ENCODE assay signal across 19 cellular contexts in genomic region chr5:81234299-81234698, GRCh38. TPM values are rescaled to one million over a fixed set of nuclear protein-coding genes. Genes with fewer than 3 reads are reported as not detected.
A peak's percentile ranks its signal among the peaks of the same experiment; 100 is the strongest.
DNase-seq lines count a peak whose midpoint lies in the region; ATAC-seq, FAIRE-seq and TF ChIP-seq lines count a peak whose summit lies in the region.
"Had no signal": no experiment of that assay in that cellular context is flagged by ENCODE, and none has a peak within 500 bp of the region (broad histone marks: within the 10 kb centered on the region; RNA-seq: fewer than 3 reads in every experiment).

No MANE protein-coding gene starts in this region.

- H3K9me3 ChIP-seq in kidney (ENCODE audit: control insufficient read depth in 1 of 2, low read length in 2 of 2), result no peaks in the 10 kb centered on the region
- H3K9me3 ChIP-seq: left lung, transverse colon had no signal

- intact Hi-C loops in activated CD4-positive, alpha-beta T cell treated with anti-CD3 and anti-CD28 coated beads, Interleukin-2, amount 10 ng/mL, durations not matched to agents 24 days and 14 days (cut with micrococcal nuclease), result no loop called here
- intact Hi-C loops in kidney (cut with DNase I), result no loop called here

- peak overlapping the region; percentile 30 to 63 for H3K4me3 ChIP-seq in kidney (ENCODE audit: low read length in 2 of 2)
- H3K4me3 ChIP-seq: left lung had no signal

- TF ChIP-seq CTCF in kidney (IDR thresholded peaks at IDR 0.05; ENCODE audit: borderline replicate concordance, extremely low read depth, insufficient read depth), result no peak

- H3K4me1 Mint-ChIP-seq in activated CD4-positive, alpha-beta T cell treated with anti-CD3 and anti-CD28 coated beads, Interleukin-2, amount 10 ng/mL, durations not matched to agents 24 days and 14 days, result peaks cover 18% of the 10 kb centered on the region

- no peak for DNase-seq in activated CD4-positive, alpha-beta T cell treated with anti-CD3 and anti-CD28 coated beads, Interleukin-2, amount 10 ng/mL, durations not matched to agents 24 days and 14 days
- DNase-seq in activated CD4-positive, alpha-beta T cell treated with anti-CD3 and anti-CD28 coated beads, Interleukin-2, amount 50 U/mL, for 1 hour, result no peak
- DNase-seq in caudate nucleus (lab: John Stamatoyannopoulos, UW) (no peak), kidney (no peak), substantia nigra (lab: John Stamatoyannopoulos, UW) (no peak), NCI-H187 treated with DMSO at 0.1 percent for 48 hours (lab: John Stamatoyannopoulos, UW) (no peak), amniotic stem cell (lab: John Stamatoyannopoulos, UW) (no peak)
- DNase-seq: 8988T; activated CD4-positive, alpha-beta T cell treated with anti-CD3 and anti-CD28 coated beads for 1 hour; activated T-cell treated with anti-CD3 and anti-CD28 coated beads, Interleukin-2, amount 50 U/mL, for 1 hour; left lung; NCI-H1694 treated with DMSO at 0.1 percent for 48 hours; NCI-H446 treated with DMSO at 0.1 percent for 48 hours; SHP77 treated with DMSO at 0.1 percent for 48 hours; T-helper 9 cell; transverse colon had no signal

- H3K27me3 Mint-ChIP-seq in activated CD4-positive, alpha-beta T cell treated with anti-CD3 and anti-CD28 coated beads, Interleukin-2, amount 10 ng/mL, durations not matched to agents 24 days and 14 days, result no peaks in the 10 kb centered on the region

- peaks cover 5 to 20% of the 10 kb centered on the region in 2 donors for H3K4me1 ChIP-seq in kidney (ENCODE audit: control insufficient read depth in 1 of 2, insufficient read depth in 1 of 2, low read depth in 1 of 2, low read length in 2 of 2)

- no peaks in the 10 kb centered on the region for H3K9me3 Mint-ChIP-seq in activated CD4-positive, alpha-beta T cell treated with anti-CD3 and anti-CD28 coated beads, Interleukin-2, amount 10 ng/mL, durations not matched to agents 24 days and 14 days
- H3K9me3 Mint-ChIP-seq: dendritic cell treated with granulocyte-macrophage colony-stimulating factor and Interleukin-4, amounts not matched to agents 40 ng/mL and 50 ng/mL, for 4 days had no signal

- peak overlapping the region; percentile 51 for H3K27ac Mint-ChIP-seq in activated CD4-positive, alpha-beta T cell treated with anti-CD3 and anti-CD28 coated beads, Interleukin-2, amount 10 ng/mL, durations not matched to agents 24 days and 14 days
- H3K27ac Mint-ChIP-seq: dendritic cell treated with granulocyte-macrophage colony-stimulating factor and Interleukin-4, amounts not matched to agents 40 ng/mL and 50 ng/mL, for 4 days had no signal

- peaks cover 4% of the 10 kb centered on the region for H3K36me3 Mint-ChIP-seq in activated CD4-positive, alpha-beta T cell treated with anti-CD3 and anti-CD28 coated beads, Interleukin-2, amount 10 ng/mL, durations not matched to agents 24 days and 14 days (ENCODE audit: low read depth)

- H3K9ac ChIP-seq in kidney (ENCODE audit: low read length in 2 of 2), result peak overlapping the region; percentile 43 to 48

- peak overlapping the region; percentile 42 for H3K27ac ChIP-seq in caudate nucleus (ENCODE audit: low read depth, low read length)
- H3K27ac ChIP-seq in kidney (ENCODE audit: low read depth in 2 of 2, low read length in 2 of 2), result peak overlapping the region; percentile 65 to 85
- H3K27ac ChIP-seq in substantia nigra (ENCODE audit: low read depth, low read length, poor library complexity, severe bottlenecking), result peak overlapping the region; percentile 53
- H3K27ac ChIP-seq: C4-2B, left lung, transverse colon had no signal

- no peak overlapping the region for H3K4me3 Mint-ChIP-seq in activated CD4-positive, alpha-beta T cell treated with anti-CD3 and anti-CD28 coated beads, Interleukin-2, amount 10 ng/mL, durations not matched to agents 24 days and 14 days
- H3K4me3 Mint-ChIP-seq: dendritic cell treated with granulocyte-macrophage colony-stimulating factor and Interleukin-4, amounts not matched to agents 40 ng/mL and 50 ng/mL, for 4 days had no signal

- ATAC-seq in HG02885 (IDR thresholded peaks at IDR 0.05; ENCODE audit: poor library complexity, unreplicated experiment), result no peak
- ATAC-seq: left lung had no signal

- FAIRE-seq in kidney (lab: Jason Lieb, UNC), result no peak

- H3K36me3 ChIP-seq in kidney (ENCODE audit: control insufficient read depth in 1 of 2, insufficient read depth in 2 of 2, low read length in 2 of 2), result no peaks in the 10 kb centered on the region
- H3K36me3 ChIP-seq: left lung, transverse colon had no signal

RNA-seq across cellular contexts. Expression of gene CKMT2, which starts 1.2 kb away (rescaled TPM):
- not detected in 2 replicates for total RNA-seq in activated CD4-positive, alpha-beta T cell treated with anti-CD3 and anti-CD28 coated beads, Interleukin-2, amount 10 ng/mL, durations not matched to agents 24 days and 14 days
- total RNA-seq in kidney, result 3.7 TPM
- 55.8 TPM for polyA plus RNA-seq in kidney (ENCODE audit: insufficient read depth, low read depth, low replicate concordance)
